In genomic region chr2:130744287-130745117, GRCh38 we compare ENCODE assay signal across 18 cellular contexts. TPM values are rescaled to one million over a fixed set of nuclear protein-coding genes. Genes with fewer than 3 reads are reported as not detected.
DNase-seq lines count a peak whose midpoint lies in the region; ATAC-seq and TF ChIP-seq lines count a peak whose summit lies in the region.
"Had no signal": no experiment of that assay in that cellular context is flagged by ENCODE, and none has a peak within 500 bp of the region (broad histone marks: within the 10 kb centered on the region; RNA-seq: fewer than 3 reads in every experiment).

No MANE protein-coding gene starts in this region.

- TF ChIP-seq POLR2A in transverse colon (IDR thresholded peaks at IDR 0.05): no peak

- in situ Hi-C loops in transverse colon (cut with MboI; ENCODE audit: low pct_ligation_motif_present in 1 of 4, low pct_unique_long_range_greater_than_20kb in 1 of 4, low sequenced_read_pairs in 3 of 4): no loop called here

- no peak overlapping the region for H3K27ac ChIP-seq in right cardiac atrium (ENCODE audit: low read length)
- H3K27ac ChIP-seq in transverse colon: peak overlapping the region in 1 of 4 donors; percentile 34
- H3K27ac ChIP-seq: A549, esophagus muscularis mucosa had no signal

- WGBS in right cardiac atrium: 21% methylated on average over 20 of the region's 20 CpGs
- WGBS in transverse colon (ENCODE audit: low coverage in 1 of 2), 2 donors: 31 to 67% methylated on average over 1 to 20 of the region's 20 CpGs

- H3K4me3 ChIP-seq in right cardiac atrium (ENCODE audit: low read length) (no peak overlapping the region), transverse colon (no peak overlapping the region)
- H3K4me3 ChIP-seq: A549, esophagus muscularis mucosa had no signal

- peaks cover 4% of the 10 kb centered on the region for H3K4me1 ChIP-seq in right cardiac atrium (ENCODE audit: control insufficient read depth, insufficient read depth, low read length)
- H3K4me1 ChIP-seq in transverse colon: no peaks in the 10 kb centered on the region
- H3K4me1 ChIP-seq: A549, esophagus muscularis mucosa had no signal

- intact Hi-C loops in right cardiac atrium (cut with DNase I) (no loop called here), transverse colon (cut with DNase I; ENCODE audit: low total_unique reads) (no loop called here)

- no peak for TF ChIP-seq CTCF in transverse colon (IDR thresholded peaks at IDR 0.05)

- DNase-seq in NCI-H510A treated with DMSO at 0.1 percent for 48 hours (lab: John Stamatoyannopoulos, UW) (peak; percentile 21), NCI-H510A (lab: John Stamatoyannopoulos, UW) (no peak), NCI-H526 treated with DMSO at 0.1 percent for 48 hours (lab: John Stamatoyannopoulos, UW) (peak; percentile 34), right cardiac atrium (peak in 2 of 3 donors; percentile 54 to 70), transverse colon (peak; percentile 54)
- DNase-seq: activated naive CD8-positive, alpha-beta T cell treated with anti-CD3 and anti-CD28 coated beads, Interleukin-2, amount 10 ng/mL, durations not matched to agents 7 days and 5 days; Kasumi-1; midbrain; NCI-H748 treated with DMSO at 0.1 percent for 48 hours; stimulated activated CD4-positive, alpha-beta T cell treated with anti-CD3 and anti-CD28 coated beads, Interleukin-2, amount 100 ng/mL, for 24 hours had no signal

- TF ChIP-seq EP300 in transverse colon (IDR thresholded peaks at IDR 0.05; ENCODE audit: low read depth): no peak

- H3K27me3 ChIP-seq in right cardiac atrium (ENCODE audit: control insufficient read depth, insufficient read depth) (no peaks in the 10 kb centered on the region), transverse colon (no peaks in the 10 kb centered on the region)

- peak; percentile 95 for ATAC-seq in right cardiac atrium
- no peak for ATAC-seq in GM21526 (IDR thresholded peaks at IDR 0.05; ENCODE audit: low FRiP score, unreplicated experiment)
- ATAC-seq in HG03342 (IDR thresholded peaks at IDR 0.05; ENCODE audit: unreplicated experiment): no peak
- ATAC-seq in GM19397 (IDR thresholded peaks at IDR 0.05; ENCODE audit: unreplicated experiment): no peak
- ATAC-seq: A549 had no signal

- H3K36me3 ChIP-seq in transverse colon: no peaks in the 10 kb centered on the region
- H3K36me3 ChIP-seq: esophagus muscularis mucosa had no signal

- H3K9me3 ChIP-seq in right cardiac atrium (ENCODE audit: control insufficient read depth, low read length): no peaks in the 10 kb centered on the region
- no peaks in the 10 kb centered on the region for H3K9me3 ChIP-seq in transverse colon
- H3K9me3 ChIP-seq: A549, esophagus muscularis mucosa had no signal

RNA-seq across cellular contexts. Expression of gene AMER3, which starts 10.8 kb away (rescaled TPM):
- total RNA-seq in right cardiac atrium (not detected), transverse colon (under 1 TPM in 2 of 4 donors, not detected in 2; 0.27 to 0.32 TPM)
- polyA plus RNA-seq in right cardiac atrium: 0.02 TPM
- total RNA-seq: activated naive CD8-positive, alpha-beta T cell treated with anti-CD3 and anti-CD28 coated beads, Interleukin-2, amount 10 ng/mL, durations not matched to agents 7 days and 5 days; chondrocyte; pulmonary artery endothelial cell had no signal
- polyA plus RNA-seq: A549 had no signal

RNA-seq across cellular contexts. Expression of gene GPR148, which starts 15.6 kb away (rescaled TPM):
- total RNA-seq in right cardiac atrium (not detected), transverse colon (not detected)
- polyA plus RNA-seq in right cardiac atrium: not detected
- total RNA-seq: activated naive CD8-positive, alpha-beta T cell treated with anti-CD3 and anti-CD28 coated beads, Interleukin-2, amount 10 ng/mL, durations not matched to agents 7 days and 5 days; chondrocyte; esophagus muscularis mucosa; pulmonary artery endothelial cell; urinary bladder had no signal
- polyA plus RNA-seq: A549, urinary bladder had no signal

Comparison
In these comparisons a context has a peak if more than half of its experiments do, and no peak if none do; other contexts are left out.
1. ATAC-seq: peak in right cardiac atrium (2 of 2); none in GM21526 (single experiment), HG03342 (single experiment) and GM19397 (single experiment).